8 cellular contexts compared by ENCODE assay signal in genomic region chr14:34059925-34060746, GRCh38.
DNase-seq lines count a peak whose midpoint lies in the region; ATAC-seq and TF ChIP-seq lines count a peak whose summit lies in the region.

No MANE protein-coding gene starts in this region.

- H3K9me3 ChIP-seq in NT2/D1 (ENCODE audit: insufficient read depth, low read length) = no peaks in the 10 kb centered on the region

- H3K36me3 Mint-ChIP-seq in nephron progenitor cell (ENCODE audit: low read depth) = no peaks in the 10 kb centered on the region

- H3K9ac ChIP-seq in NT2/D1 (ENCODE audit: insufficient read length, low read depth) = peak overlapping the region; percentile 81

- H3K27me3 ChIP-seq in NT2/D1 (ENCODE audit: insufficient read depth, insufficient read length) = peaks cover 27% of the 10 kb centered on the region

- no peaks in the 10 kb centered on the region for H3K9me3 Mint-ChIP-seq in nephron progenitor cell

- peak overlapping the region; percentile 55 for H3K4me3 ChIP-seq in NT2/D1 (ENCODE audit: insufficient read length, low read depth)

- peaks cover 2% of the 10 kb centered on the region for H3K27me3 Mint-ChIP-seq in nephron progenitor cell (ENCODE audit: low read depth, poor library complexity)

- peak overlapping the region; percentile 56 for H3K27ac Mint-ChIP-seq in nephron progenitor cell

- peaks cover 52% of the 10 kb centered on the region for H3K4me1 Mint-ChIP-seq in nephron progenitor cell

- H3K36me3 ChIP-seq in NT2/D1 (ENCODE audit: insufficient read depth, insufficient read length, low read length) = no peaks in the 10 kb centered on the region

- H3K4me1 ChIP-seq in NT2/D1 (ENCODE audit: insufficient read depth, insufficient read length) = no peaks in the 10 kb centered on the region

- TF ChIP-seq CTCF in nephron progenitor cell (IDR thresholded peaks at IDR 0.05) = no peak

- ATAC-seq in GM18873 (IDR thresholded peaks at IDR 0.05; ENCODE audit: low FRiP score, unreplicated experiment) (peak; percentile 65), HG03095 (IDR thresholded peaks at IDR 0.05; ENCODE audit: unreplicated experiment) (peak; percentile 74)

- peak overlapping the region; percentile 82 for H3K4me3 Mint-ChIP-seq in nephron progenitor cell

- DNase-seq in Ammon's horn (ENCODE audit: low spot score) (peak; percentile 68), NT2/D1 (ENCODE audit: low read depth, low spot score) (peak; percentile 35), foreskin melanocyte (peak; percentile 56), nephron progenitor cell (peak; percentile 79), substantia nigra (lab: John Stamatoyannopoulos, UW) (peak in 42 of 49 donors; percentile 16 to 83 (median 40))
- peak; percentile 62 for DNase-seq in activated effector memory CD4-positive, alpha-beta T cell treated with Interleukin-2 at 50 U/mL for 16 hours

- peak overlapping the region; percentile 53 for H3K27ac ChIP-seq in substantia nigra (ENCODE audit: low read depth, low read length, poor library complexity, severe bottlenecking)

Comparison
In these comparisons a context has a peak if more than half of its experiments do, and no peak if none do; other contexts are left out.
1. Peak in every context shown above with its lines: DNase-seq, ATAC-seq, H3K4me3 ChIP-seq and H3K27ac ChIP-seq.